ENCODE assay signal across 8 cellular contexts in genomic region chr6:31114540-31114876, GRCh38. TPM values are rescaled to one million over a fixed set of nuclear protein-coding genes. Genes with fewer than 3 reads are reported as not detected.
DNase-seq lines count a peak whose midpoint lies in the region; ATAC-seq and TF ChIP-seq lines count a peak whose summit lies in the region.

Gene PSORS1C1, plus strand, starts transcription at chr6:31114800. Its CDS starts 14,833 bp downstream, at chr6:31129633.

- ATAC-seq in GM18867 (IDR thresholded peaks at IDR 0.05; ENCODE audit: unreplicated experiment), result no peak
- ATAC-seq in GM18517 (IDR thresholded peaks at IDR 0.05; ENCODE audit: unreplicated experiment), result no peak
- no peak for ATAC-seq in HG03442 (IDR thresholded peaks at IDR 0.05; ENCODE audit: unreplicated experiment)

- intact Hi-C loops in lower leg skin (cut with DNase I; ENCODE audit: low total_unique reads), result no loop called here

- WGBS in lower leg skin, 2 donors, result 5 to 9% methylated on average over 3 of the region's 3 CpGs

- TF ChIP-seq POLR2A in lower leg skin (IDR thresholded peaks at IDR 0.05), result no peak

- DNase-seq in HS-27A (ENCODE audit: low read depth), result peak; percentile 92
- DNase-seq in lower leg skin (ENCODE audit: low spot score in 2 of 2), result peak; percentile 89 to 97
- no peak for DNase-seq in activated CD8-positive, alpha-beta memory T cell treated with anti-CD3 and anti-CD28 coated beads for 24 hours

- TF ChIP-seq CTCF in lower leg skin (IDR thresholded peaks at IDR 0.05), result no peak

- H3K4me3 ChIP-seq in lower leg skin (ENCODE audit: low read depth, poor library complexity, severe bottlenecking), result no peak within 1 kb of the TSS

- H3K27ac ChIP-seq in cingulate gyrus (ENCODE audit: low read depth, low read length) (peak within 1 kb of the TSS; percentile 47), temporal lobe (ENCODE audit: low read depth, low read length) (peak within 1 kb of the TSS; percentile 48)

RNA-seq across cellular contexts. Expression of gene PSORS1C1, which starts in this region (rescaled TPM):
- total RNA-seq in lower leg skin, result 10 to 100 TPM in 1 of 4 donors, 1 to 10 TPM in 3; 1.8 to 21.4 (median 6.2) TPM
- not detected for total RNA-seq in temporal lobe
